ENCODE assay signal across 1 cellular context in genomic region chr3:112293368-112294321, GRCh38.
TF ChIP-seq lines count a peak whose summit lies in the region.

Gene SLC9C1, minus strand, starts transcription at chr3:112294216. Its CDS starts 7,425 bp downstream, at chr3:112286791.

TF ChIP-seq in HCT116, 20 proteins besides CTCF, POLR2A, EP300 and RAD21 (continued from another document):
- TF ChIP-seq SP1 (IDR thresholded peaks at IDR 0.05; ENCODE audit: low read depth) (no peak), CBX3 (IDR thresholded peaks at IDR 0.05; ENCODE audit: low read depth) (0 out of 2 replicates have a peak, but pooled peaks have one; percentile 57), ELF1 (IDR thresholded peaks at IDR 0.05; ENCODE audit: borderline replicate concordance, low read depth) (no peak), TCF7L2 (IDR thresholded peaks at IDR 0.05; ENCODE audit: borderline replicate concordance, extremely low read depth, insufficient read depth, insufficient read length) (peak; percentile 15), EGR1 (IDR thresholded peaks at IDR 0.05; ENCODE audit: low read depth) (no peak), YY1 (IDR thresholded peaks at IDR 0.05; ENCODE audit: extremely low read depth, insufficient replicate concordance, low read depth, low read length) (no peak), CEBPB (IDR thresholded peaks at IDR 0.05; ENCODE audit: low read depth) (peak; percentile 47; the same call in 1 of the 2 replicates), POLR2AphosphoS5 (IDR thresholded peaks at IDR 0.05; ENCODE audit: low read depth, low read length) (peak; percentile 48), ZBTB33 (IDR thresholded peaks at IDR 0.05; ENCODE audit: extremely low read depth, insufficient replicate concordance, low read length) (no peak), EZH2phosphoT487 (IDR thresholded peaks at IDR 0.05; ENCODE audit: borderline replicate concordance) (no peak), EZH2 (IDR thresholded peaks at IDR 0.05) (no peak), FOSL1 (IDR thresholded peaks at IDR 0.05; ENCODE audit: low read depth) (no peak), ZNF274 (IDR thresholded peaks at IDR 0.05; ENCODE audit: low read depth, low read length) (no peak), SIN3A (IDR thresholded peaks at IDR 0.05; ENCODE audit: low read depth) (no peak), MAX (IDR thresholded peaks at IDR 0.05) (peak; percentile 62), ZFX (IDR thresholded peaks at IDR 0.05) (no peak)
